In the genomic region with DNA sequence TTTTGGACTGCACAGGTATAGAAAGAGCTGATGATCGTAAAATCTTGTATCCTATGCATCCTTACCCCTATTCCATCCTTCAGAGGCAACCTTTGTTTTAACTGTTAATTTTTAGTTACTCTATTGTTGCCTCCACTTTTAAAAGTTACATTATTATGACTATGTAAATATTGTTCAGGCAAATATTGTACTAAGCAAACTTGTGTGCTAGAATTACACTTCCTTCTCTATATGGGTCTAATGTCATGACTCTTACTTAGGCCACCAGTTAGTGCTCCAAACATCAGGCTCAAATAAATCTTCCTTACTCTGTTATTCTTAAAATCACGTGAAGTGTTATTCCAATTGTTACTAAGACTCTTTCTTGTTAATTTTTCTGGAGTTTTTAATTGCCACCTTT, we compare ENCODE assay signal across 26 cellular contexts. TPM values are rescaled to one million over a fixed set of nuclear protein-coding genes. Genes with fewer than 3 reads are reported as not detected.
"Had no signal": no experiment of that assay in that cellular context is flagged by ENCODE, and none has a peak within 500 bp of the region (broad histone marks: within the 10 kb centered on the region; RNA-seq: fewer than 3 reads in every experiment).

No MANE protein-coding gene starts in this region.

- H3K27me3 ChIP-seq: adrenal gland, body of pancreas, esophagus muscularis mucosa, foreskin keratinocyte, ovary, upper lobe of left lung had no signal

- DNase-seq: activated CD4-positive, alpha-beta T cell treated with anti-CD3 and anti-CD28 coated beads for 36 hours; activated CD4-positive, CD25-positive, alpha-beta regulatory T cell; activated CD8-positive, alpha-beta memory T cell treated with anti-CD3 and anti-CD28 coated beads, Interleukin-2, amount 10 ng/mL, durations not matched to agents 7 days and 5 days; activated CD8-positive, alpha-beta T cell treated with anti-CD3 and anti-CD28 coated beads, Interleukin-2, amount 10 ng/mL, durations not matched to agents 7 days and 5 days; activated gamma-delta T cell treated with Interleukin-2 at 50 U/mL for 16 hours; adrenal gland; aorta; body of pancreas; effector CD4-positive, alpha-beta T cell; foreskin keratinocyte; left ventricle myocardium inferior; naive B cell; ovary; stimulated activated CD4-positive, alpha-beta T cell treated with anti-CD3 and anti-CD28 coated beads, Interleukin-12 subunit alpha, Interleukin-12 subunit beta, amount 100 ng/mL, for 4 hours; stimulated activated CD4-positive, alpha-beta T cell treated with anti-CD3 and anti-CD28 coated beads, Interleukin-4, amount 100 ng/mL, for 1 hour; stimulated activated naive CD8-positive, alpha-beta T cell treated with anti-CD3 and anti-CD28 coated beads, Interleukin-15, amount 100 ng/mL, for 72 hours; substantia nigra; upper lobe of left lung had no signal

- H3K27ac Mint-ChIP-seq: activated CD4-positive, alpha-beta T cell treated with anti-CD3 and anti-CD28 coated beads for 36 hours; activated CD8-positive, alpha-beta memory T cell treated with anti-CD3 and anti-CD28 coated beads, Interleukin-2, amount 10 ng/mL, durations not matched to agents 7 days and 5 days; activated CD8-positive, alpha-beta T cell treated with anti-CD3 and anti-CD28 coated beads, Interleukin-2, amount 10 ng/mL, durations not matched to agents 7 days and 5 days; progenitor cell of endocrine pancreas; T-helper 2 cell treated with Interferon-gamma antibody and Interleukin-4, amounts not matched to agents 5 μg/mL and 100 μg/mL, for 36 hours had no signal

- H3K9me3 Mint-ChIP-seq: activated naive CD4-positive, alpha-beta T cell treated with anti-CD3 and anti-CD28 coated beads, Interleukin-2, amount 50 U/mL, for 72 hours; naive B cell; stimulated activated naive CD8-positive, alpha-beta T cell treated with anti-CD3 and anti-CD28 coated beads, Interleukin-15, amount 100 ng/mL, for 72 hours; T-helper 2 cell treated with Interferon-gamma antibody and Interleukin-4, amounts not matched to agents 5 μg/mL and 100 μg/mL, for 36 hours had no signal

- H3K36me3 ChIP-seq: ovary had no signal

- ATAC-seq: activated CD4-positive, alpha-beta T cell treated with anti-CD3 and anti-CD28 coated beads for 36 hours; activated CD8-positive, alpha-beta memory T cell treated with anti-CD3 and anti-CD28 coated beads, Interleukin-2, amount 10 ng/mL, durations not matched to agents 7 days and 5 days; activated CD8-positive, alpha-beta T cell treated with anti-CD3 and anti-CD28 coated beads, Interleukin-2, amount 10 ng/mL, durations not matched to agents 7 days and 5 days; activated naive CD4-positive, alpha-beta T cell treated with anti-CD3 and anti-CD28 coated beads, Interleukin-2, amount 50 U/mL, for 72 hours; body of pancreas; foreskin keratinocyte; sciatic nerve; stimulated activated naive CD8-positive, alpha-beta T cell treated with anti-CD3 and anti-CD28 coated beads, Interleukin-15, amount 100 ng/mL, for 72 hours had no signal

- H3K27ac ChIP-seq: adrenal gland, body of pancreas, esophagus muscularis mucosa, foreskin keratinocyte, left ventricle myocardium inferior, ovary, skin epidermis, upper lobe of left lung had no signal

- H3K4me1 Mint-ChIP-seq: activated CD4-positive, alpha-beta T cell treated with anti-CD3 and anti-CD28 coated beads for 36 hours; activated CD8-positive, alpha-beta memory T cell treated with anti-CD3 and anti-CD28 coated beads, Interleukin-2, amount 10 ng/mL, durations not matched to agents 7 days and 5 days; stimulated activated naive CD8-positive, alpha-beta T cell treated with anti-CD3 and anti-CD28 coated beads, Interleukin-15, amount 100 ng/mL, for 72 hours had no signal

- H3K4me3 ChIP-seq: adrenal gland, body of pancreas, esophagus muscularis mucosa, left ventricle myocardium inferior, ovary, skin epidermis, upper lobe of left lung had no signal

- H3K4me3 Mint-ChIP-seq: activated CD4-positive, alpha-beta T cell treated with anti-CD3 and anti-CD28 coated beads for 36 hours; activated CD8-positive, alpha-beta memory T cell treated with anti-CD3 and anti-CD28 coated beads, Interleukin-2, amount 10 ng/mL, durations not matched to agents 7 days and 5 days; activated CD8-positive, alpha-beta T cell treated with anti-CD3 and anti-CD28 coated beads, Interleukin-2, amount 10 ng/mL, durations not matched to agents 7 days and 5 days; naive B cell; stimulated activated naive CD8-positive, alpha-beta T cell treated with anti-CD3 and anti-CD28 coated beads, Interleukin-15, amount 100 ng/mL, for 72 hours; T-helper 2 cell treated with Interferon-gamma antibody and Interleukin-4, amounts not matched to agents 5 μg/mL and 100 μg/mL, for 36 hours had no signal

- H3K9me3 ChIP-seq: adrenal gland, body of pancreas, esophagus muscularis mucosa, left ventricle myocardium inferior, ovary, upper lobe of left lung had no signal

- FAIRE-seq: islet of Langerhans had no signal

- H3K27me3 Mint-ChIP-seq: activated CD4-positive, alpha-beta T cell treated with anti-CD3 and anti-CD28 coated beads for 36 hours; activated CD8-positive, alpha-beta memory T cell treated with anti-CD3 and anti-CD28 coated beads, Interleukin-2, amount 10 ng/mL, durations not matched to agents 7 days and 5 days; naive B cell; progenitor cell of endocrine pancreas; stimulated activated naive CD8-positive, alpha-beta T cell treated with anti-CD3 and anti-CD28 coated beads, Interleukin-15, amount 100 ng/mL, for 72 hours had no signal

- H3K4me1 ChIP-seq: adrenal gland, body of pancreas, esophagus muscularis mucosa, foreskin keratinocyte, left ventricle myocardium inferior, upper lobe of left lung had no signal

RNA-seq across cellular contexts. Expression of a gene that starts 47.4 kb away (rescaled TPM):
- polyA plus RNA-seq: neural cell had no signal
